ENCODE assay signal across 7 cellular contexts in genomic region chrX:24080245-24080644, GRCh38. TPM values are rescaled to one million over a fixed set of nuclear protein-coding genes. Genes with fewer than 3 reads are reported as not detected.
A peak's percentile ranks its signal among the peaks of the same experiment; 100 is the strongest.
DNase-seq lines count a peak whose midpoint lies in the region; ATAC-seq, FAIRE-seq and TF ChIP-seq lines count a peak whose summit lies in the region.
"Not testable (repeated sequence)": the region's sequence is repeated elsewhere in the genome, so short reads cannot be mapped to it uniquely, and the experiment has no call there.

No MANE protein-coding gene starts in this region.

- not testable (repeated sequence) for TF ChIP-seq EP300 in K562 (IDR thresholded peaks at IDR 0.05; ENCODE audit: low read length)

- H3K27ac ChIP-seq in K562 (ENCODE audit: extremely low read depth, low read depth, low read length): not testable (repeated sequence)

- CTCF ChIA-PET in activated CD4-positive, alpha-beta T cell treated with anti-CD3 and anti-CD28 coated beads for 36 hours (lab: Charles Lee): interaction anchor here (1.6 kb wide), 1 partner anchor 121 kb away, joined by 4 read pairs; no protein-coding TSS in a partner anchor
- CTCF ChIA-PET in K562 (lab: Yijun Ruan, JAX; ENCODE audit: low intra/inter-chr PET ratio): not testable (repeated sequence)

- peaks cover 29% of the 10 kb centered on the region; the same call in 2 of the 3 replicates for H3K36me3 ChIP-seq in K562 (ENCODE audit: control insufficient read depth, insufficient read depth, low read length)

- TF ChIP-seq POLR2A in K562 (conservative IDR thresholded peaks at IDR 0.05): not testable (repeated sequence)

- peak; percentile 21 for ATAC-seq in GM21529 (IDR thresholded peaks at IDR 0.05; ENCODE audit: unreplicated experiment)
- ATAC-seq in HG02642 (IDR thresholded peaks at IDR 0.05; ENCODE audit: poor library complexity, unreplicated experiment): peak; percentile 19
- ATAC-seq in activated CD4-positive, alpha-beta T cell treated with anti-CD3 and anti-CD28 coated beads for 36 hours: peak; percentile 24
- peak; percentile 16 to 28 for ATAC-seq in activated T-cell treated with anti-CD3 and anti-CD28 coated beads, Interleukin-2, amount 50 U/mL, for 72 hours (replicated peaks in 1 of 2)
- ATAC-seq in K562: peak; percentile 6; the same call in 1 of the 3 replicates

- H3K9me1 ChIP-seq in K562 (ENCODE audit: control insufficient read depth, insufficient read depth, low read length): not testable (repeated sequence)

- WGBS in K562 (ENCODE audit: insufficient coverage, low coverage, missing lambda C conversion rate): 42% methylated on average over 3 of the region's 8 CpGs

- peaks cover 29% of the 10 kb centered on the region for H3K36me3 Mint-ChIP-seq in activated CD4-positive, alpha-beta T cell treated with anti-CD3 and anti-CD28 coated beads for 36 hours (ENCODE audit: low read depth)
- peaks cover 3 to 30% of the 10 kb centered on the region in 2 donors for H3K36me3 Mint-ChIP-seq in activated T-cell treated with anti-CD3 and anti-CD28 coated beads, Interleukin-2, amount 50 U/mL, for 72 hours (ENCODE audit: insufficient read depth in 2 of 2)

- in situ Hi-C loops in K562 (cut with MboI): loop anchor here (10.0 kb wide), 1 partner anchor 165 kb away; no protein-coding TSS in a partner anchor

- not testable (repeated sequence) for H3K27me3 ChIP-seq in K562 (ENCODE audit: control insufficient read depth in 2 of 2, insufficient read depth in 2 of 2, low read length in 2 of 2)

- peak overlapping the region; percentile 92 for H3K27ac Mint-ChIP-seq in activated CD4-positive, alpha-beta T cell treated with anti-CD3 and anti-CD28 coated beads for 36 hours
- H3K27ac Mint-ChIP-seq in activated T-cell treated with anti-CD3 and anti-CD28 coated beads, Interleukin-2, amount 50 U/mL, for 72 hours: peak overlapping the region; percentile 97

- not testable (repeated sequence) for TF ChIP-seq CTCF in K562 (IDR thresholded peaks at IDR 0.05 in 2 of 3, conservative IDR thresholded peaks at IDR 0.05 in 1 of 3; ENCODE audit: insufficient read depth in 2 of 3, low read depth in 1 of 3, low read length in 3 of 3)

- not testable (repeated sequence) for BruUV-seq in K562 (replicated peaks; lab: Mats Ljungman, UMichigan)

- H3K9ac ChIP-seq in K562 (ENCODE audit: insufficient read depth in 1 of 2, low read depth in 2 of 2, low read length in 2 of 2): not testable (repeated sequence)

- H2AFZ ChIP-seq in K562 (ENCODE audit: low read depth, low read length): not testable (repeated sequence)

- H3K4me2 ChIP-seq in K562 (ENCODE audit: insufficient read depth, low read length): not testable (repeated sequence)

- not testable (repeated sequence) for H3K27me3 Mint-ChIP-seq in activated CD4-positive, alpha-beta T cell treated with anti-CD3 and anti-CD28 coated beads for 36 hours; activated T-cell treated with anti-CD3 and anti-CD28 coated beads, Interleukin-2, amount 50 U/mL, for 72 hours (ENCODE audit: low read depth)

- H3K4me1 ChIP-seq in K562 (replicated peaks in 1 of 2; ENCODE audit: control insufficient read depth in 2 of 2, insufficient read depth in 2 of 2, low read length in 2 of 2): not testable (repeated sequence)

- peaks cover 27% of the 10 kb centered on the region for H3K4me1 Mint-ChIP-seq in activated CD4-positive, alpha-beta T cell treated with anti-CD3 and anti-CD28 coated beads for 36 hours
- H3K4me1 Mint-ChIP-seq in activated T-cell treated with anti-CD3 and anti-CD28 coated beads, Interleukin-2, amount 50 U/mL, for 72 hours (ENCODE audit: low read depth): peaks cover 34% of the 10 kb centered on the region

- peak; percentile 3 for DNase-seq in MV-4-11 (lab: John Stamatoyannopoulos, UW)
- peak; percentile 25 for DNase-seq in activated CD4-positive, alpha-beta T cell treated with anti-CD3 and anti-CD28 coated beads for 36 hours
- not testable (repeated sequence) for DNase-seq in activated T-cell treated with anti-CD3 and anti-CD28 coated beads, Interleukin-2, amount 50 U/mL, for 72 hours; K562 (ENCODE audit: extremely low read depth in 1 of 4, low spot score in 3 of 4)
- peak; percentile 10 for DNase-seq in stimulated activated CD4-positive, alpha-beta T cell treated with anti-CD3 and anti-CD28 coated beads, Interleukin-1b, Interleukin-23, amount 100 ng/mL, for 48 hours

- H3K4me3 ChIP-seq in K562: not testable (repeated sequence)

- intact Hi-C loops in activated CD4-positive, alpha-beta T cell treated with anti-CD3 and anti-CD28 coated beads for 36 hours (cut with DNase I, micrococcal nuclease): loop anchor here (1.0 to 10.0 kb wide), 8 partner anchors 26 to 615 kb away; partner anchors contain the start of genes EIF2S3 (in 1 of the 2), PDK3 (in 1 of the 2) and POLA1 (in 1 of the 2)
- intact Hi-C loops in K562 (cut with micrococcal nuclease): loop anchor here (2.0 kb wide), 1 partner anchor 71 kb away; no protein-coding TSS in a partner anchor

- not testable (repeated sequence) for H4K20me1 ChIP-seq in K562 (replicated peaks; ENCODE audit: control insufficient read depth, insufficient read depth, low read length)

- not testable (repeated sequence) for H3K9me3 ChIP-seq in K562 (replicated peaks; ENCODE audit: control insufficient read depth, insufficient read depth, low read depth, low read length)

- not testable (repeated sequence) for H3K79me2 ChIP-seq in K562 (ENCODE audit: control insufficient read depth, insufficient read depth, low read length)

- TF ChIP-seq RAD21 in K562 (CRISPR knock-in tag; conservative IDR thresholded peaks at IDR 0.05 in 1 of 2, IDR thresholded peaks at IDR 0.05 in 1 of 2): not testable (repeated sequence)

- not testable (repeated sequence) for FAIRE-seq in K562 (lab: Jason Lieb, UNC)

- H3K4me3 Mint-ChIP-seq in activated CD4-positive, alpha-beta T cell treated with anti-CD3 and anti-CD28 coated beads for 36 hours: peak overlapping the region; percentile 53
- peak overlapping the region; percentile 59 to 75 for H3K4me3 Mint-ChIP-seq in activated T-cell treated with anti-CD3 and anti-CD28 coated beads, Interleukin-2, amount 50 U/mL, for 72 hours

- POLR2A ChIA-PET in activated CD4-positive, alpha-beta T cell treated with anti-CD3 and anti-CD28 coated beads for 36 hours (lab: Charles Lee): interaction anchor here (0.5 kb wide), 1 partner anchor 39 kb away, joined by 3 read pairs; no protein-coding TSS in a partner anchor
- POLR2A ChIA-PET in K562 (lab: Yijun Ruan, JAX): interaction anchor here (0.6 to 1.4 kb wide), 4 partner anchors 11 to 19 kb away, joined by 3 to 5 read pairs (median 4); no protein-coding TSS in a partner anchor

- H3K9me3 Mint-ChIP-seq in activated CD4-positive, alpha-beta T cell treated with anti-CD3 and anti-CD28 coated beads for 36 hours (ENCODE audit: low read depth); activated T-cell treated with anti-CD3 and anti-CD28 coated beads, Interleukin-2, amount 50 U/mL, for 72 hours: not testable (repeated sequence)

RNA-seq across cellular contexts. Expression of gene EIF2S3, which starts 25.5 kb away (rescaled TPM):
- 100 to 1,000 TPM; 316 to 336 TPM for total RNA-seq in activated CD4-positive, alpha-beta T cell treated with anti-CD3 and anti-CD28 coated beads for 36 hours
- total RNA-seq in activated T-cell treated with anti-CD3 and anti-CD28 coated beads, Interleukin-2, amount 50 U/mL, for 72 hours: 100 to 1,000 TPM; 320 to 443 TPM
- 200 and 407 TPM in 2 replicates for total RNA-seq in K562 (2011; cell fraction: chromatin; rRNA removed; ENCODE audit: low replicate concordance)
- total RNA-seq in K562 (2011; cell fraction: nucleolus; rRNA removed): 127 and 141 TPM in 2 replicates
- 216 and 294 TPM in 2 replicates for total RNA-seq in K562 (2011; cell fraction: nucleoplasm; rRNA removed)
- total RNA-seq in K562 (2014; rRNA removed): 243 and 256 TPM in 2 replicates
- total RNA-seq in K562 (2014; rRNA removed; fragmentation: Illumina TruSeq; extraction: Trizol): 439 and 497 TPM in 2 replicates
- 354 and 375 TPM in 2 replicates for total RNA-seq in K562 (2015; rRNA removed; fragmentation: Illumina TruSeq; extraction: Trizol)
- total RNA-seq in K562 (2021): 313 and 344 TPM in 2 replicates
- 206 and 228 TPM in 2 replicates for polyA plus RNA-seq in K562 (2011; rRNA removed)
- 123 and 178 TPM in 2 replicates for polyA plus RNA-seq in K562 (2011; cell fraction: cytosol; rRNA removed)
- 185 and 235 TPM in 2 replicates for polyA plus RNA-seq in K562 (2011; cell fraction: nucleus; rRNA removed)
- 218 and 304 TPM in 2 replicates for polyA plus RNA-seq in K562 (2012)
- 289 and 316 TPM in 2 replicates for polyA plus RNA-seq in K562 (2014; fragmentation: Illumina TruSeq; extraction: Trizol)
- 100 to 1,000 TPM; 148 to 192 TPM for polyA plus RNA-seq in K562 (2014; fragmentation: Nextera tagmentation; extraction: Ambion mirVana)
- polyA plus RNA-seq in K562 (2014; rRNA removed): 275 and 280 TPM in 2 replicates
- polyA minus RNA-seq in K562 (2011; rRNA and poly(A)+ RNA removed): 294 and 397 TPM in 2 replicates
- polyA minus RNA-seq in K562 (2011; cell fraction: cytosol; rRNA and poly(A)+ RNA removed): 263 and 330 TPM in 2 replicates
- 68.8 and 126 TPM in 2 replicates for polyA minus RNA-seq in K562 (2011; cell fraction: nucleus; rRNA and poly(A)+ RNA removed)

RNA-seq across cellular contexts. Expression of gene KLHL15, which starts 53.3 kb away (rescaled TPM):
- total RNA-seq in activated CD4-positive, alpha-beta T cell treated with anti-CD3 and anti-CD28 coated beads for 36 hours: 10 to 100 TPM in 1 of 2 experiments, 1 to 10 TPM in 1; 9.3 to 11.8 TPM
- 10 to 100 TPM; 17.9 to 19.9 TPM for total RNA-seq in activated T-cell treated with anti-CD3 and anti-CD28 coated beads, Interleukin-2, amount 50 U/mL, for 72 hours
- total RNA-seq in K562 (2011; cell fraction: chromatin; rRNA removed; ENCODE audit: low replicate concordance): 15.2 and 27.2 TPM in 2 replicates
- total RNA-seq in K562 (2011; cell fraction: nucleolus; rRNA removed): 8.3 and 9.1 TPM in 2 replicates
- 13.7 and 21.4 TPM in 2 replicates for total RNA-seq in K562 (2011; cell fraction: nucleoplasm; rRNA removed)
- 6.4 and 6.7 TPM in 2 replicates for total RNA-seq in K562 (2014; rRNA removed)
- total RNA-seq in K562 (2014; rRNA removed; fragmentation: Illumina TruSeq; extraction: Trizol): 12.4 and 14.6 TPM in 2 replicates
- total RNA-seq in K562 (2015; rRNA removed; fragmentation: Illumina TruSeq; extraction: Trizol): 10.1 and 10.9 TPM in 2 replicates
- total RNA-seq in K562 (2021): 10.3 and 10.7 TPM in 2 replicates
- polyA plus RNA-seq in K562 (2011; rRNA removed): 11.4 and 11.8 TPM in 2 replicates
- 2.4 and 6.5 TPM in 2 replicates for polyA plus RNA-seq in K562 (2011; cell fraction: cytosol; rRNA removed)
- 6.7 and 9.2 TPM in 2 replicates for polyA plus RNA-seq in K562 (2011; cell fraction: nucleus; rRNA removed)
- 5.4 and 5.5 TPM in 2 replicates for polyA plus RNA-seq in K562 (2012)
- polyA plus RNA-seq in K562 (2014; fragmentation: Illumina TruSeq; extraction: Trizol): 6.5 and 7.6 TPM in 2 replicates
- polyA plus RNA-seq in K562 (2014; fragmentation: Nextera tagmentation; extraction: Ambion mirVana): 1 to 10 TPM; 3.0 to 3.2 TPM
- polyA plus RNA-seq in K562 (2014; rRNA removed): 6.7 and 7.3 TPM in 2 replicates
- 27.3 and 27.8 TPM in 2 replicates for polyA minus RNA-seq in K562 (2011; rRNA and poly(A)+ RNA removed)
- polyA minus RNA-seq in K562 (2011; cell fraction: cytosol; rRNA and poly(A)+ RNA removed): 6.6 and 10.5 TPM in 2 replicates
- 6.6 and 10.9 TPM in 2 replicates for polyA minus RNA-seq in K562 (2011; cell fraction: nucleus; rRNA and poly(A)+ RNA removed)
